In genomic region chr6:70413829-70414494, GRCh38 we compare ENCODE assay signal across 1 cellular context.
TF ChIP-seq lines count a peak whose summit lies in the region.

No MANE protein-coding gene starts in this region.

TF ChIP-seq in HCT116, 20 proteins besides CTCF, POLR2A, EP300 and RAD21 (continued from another document):
- TF ChIP-seq EGR1 (IDR thresholded peaks at IDR 0.05; ENCODE audit: low read depth), result no peak
TF ChIP-seq in HCT116: peak in this region for 1.
